13 cellular contexts compared by ENCODE assay signal in the genomic region with DNA sequence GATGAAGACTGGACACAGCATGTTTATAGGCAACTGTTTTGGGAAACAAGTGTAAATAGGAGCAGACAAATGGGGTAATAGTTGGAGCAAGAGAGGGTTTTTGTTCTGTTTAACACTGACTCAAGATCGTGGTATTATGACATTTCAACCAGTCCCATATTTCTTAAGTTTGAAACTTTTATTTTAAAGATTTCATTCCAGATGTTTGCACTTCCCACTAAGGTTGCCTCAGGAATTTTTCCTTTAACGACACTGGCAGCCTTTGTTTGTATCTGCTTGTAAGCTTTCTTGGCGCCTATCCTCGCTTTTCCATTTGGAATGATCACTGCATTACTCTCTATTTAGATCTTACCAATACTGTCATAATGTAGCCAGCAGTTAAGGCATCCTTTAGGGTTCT.
DNase-seq lines count a peak whose midpoint lies in the region; ATAC-seq and TF ChIP-seq lines count a peak whose summit lies in the region.
"Had no signal": no experiment of that assay in that cellular context is flagged by ENCODE, and none has a peak within 500 bp of the region (broad histone marks: within the 10 kb centered on the region; RNA-seq: fewer than 3 reads in every experiment).

No MANE protein-coding gene starts in this region.

- peak; percentile 24 for DNase-seq in GM04504 (ENCODE audit: low read depth)
- no peak for DNase-seq in SK-N-MC (ENCODE audit: low read depth, low spot score)
- peak; percentile 80 for DNase-seq in fibroblast of gingiva (ENCODE audit: low read depth)
- peak; percentile 56 for DNase-seq in foreskin melanocyte
- DNase-seq in NCI-H510A treated with DMSO at 0.1 percent for 48 hours (lab: John Stamatoyannopoulos, UW) = no peak
- DNase-seq in cortex of kidney (lab: John Stamatoyannopoulos, UW) = no peak
- no peak for DNase-seq in stimulated activated CD8-positive, alpha-beta memory T cell treated with anti-CD3 and anti-CD28 coated beads, Interleukin-4, amount 100 ng/mL, for 48 hours
- DNase-seq: DMS53, GOT3, H9 had no signal

- H3K27ac ChIP-seq in SK-N-MC = peak overlapping the region; percentile 37; the same call in 1 of the 2 replicates
- H3K27ac ChIP-seq: A549, BLaER1 had no signal

- peaks cover 9% of the 10 kb centered on the region; the same call in 1 of the 2 replicates for H3K9me3 ChIP-seq in SK-N-MC (ENCODE audit: low read depth, low read length)

- ATAC-seq in SK-N-SH treated with all-trans-retinoic acid at 6 μM for 48 hours = no peak
- ATAC-seq: A549 had no signal

- no peak overlapping the region for H3K4me3 ChIP-seq in SK-N-MC
- H3K4me3 ChIP-seq: A549, BLaER1 had no signal

- H3K9ac ChIP-seq in SK-N-MC (ENCODE audit: insufficient read length) = no peak overlapping the region
- H3K9ac ChIP-seq: BLaER1 had no signal

- H3K36me3 ChIP-seq in SK-N-MC (ENCODE audit: insufficient read depth, low read length) = peaks cover 28% of the 10 kb centered on the region

TF ChIP-seq in SK-N-SH treated with all-trans-retinoic acid at 6 μM for 48 hours, 23 proteins besides CTCF, POLR2A, EP300 and RAD21:
- TF ChIP-seq ZFP3 (CRISPR knock-in tag; IDR thresholded peaks at IDR 0.05) (no peak), ZC3H10 (CRISPR knock-in tag; IDR thresholded peaks at IDR 0.05) (no peak), RARB (CRISPR knock-in tag; IDR thresholded peaks at IDR 0.05) (no peak), SNAI2 (CRISPR knock-in tag; IDR thresholded peaks at IDR 0.05) (no peak), ZNF70 (CRISPR knock-in tag; IDR thresholded peaks at IDR 0.05) (no peak), ZNF565 (CRISPR knock-in tag; conservative IDR thresholded peaks at IDR 0.05; ENCODE audit: low read depth) (no peak), BACH2 (CRISPR knock-in tag; IDR thresholded peaks at IDR 0.05; ENCODE audit: borderline replicate concordance) (no peak), TOX (CRISPR knock-in tag; IDR thresholded peaks at IDR 0.05; ENCODE audit: borderline replicate concordance) (no peak), OSR1 (CRISPR knock-in tag; IDR thresholded peaks at IDR 0.05) (no peak)
- TF ChIP-seq, protein P1, sequence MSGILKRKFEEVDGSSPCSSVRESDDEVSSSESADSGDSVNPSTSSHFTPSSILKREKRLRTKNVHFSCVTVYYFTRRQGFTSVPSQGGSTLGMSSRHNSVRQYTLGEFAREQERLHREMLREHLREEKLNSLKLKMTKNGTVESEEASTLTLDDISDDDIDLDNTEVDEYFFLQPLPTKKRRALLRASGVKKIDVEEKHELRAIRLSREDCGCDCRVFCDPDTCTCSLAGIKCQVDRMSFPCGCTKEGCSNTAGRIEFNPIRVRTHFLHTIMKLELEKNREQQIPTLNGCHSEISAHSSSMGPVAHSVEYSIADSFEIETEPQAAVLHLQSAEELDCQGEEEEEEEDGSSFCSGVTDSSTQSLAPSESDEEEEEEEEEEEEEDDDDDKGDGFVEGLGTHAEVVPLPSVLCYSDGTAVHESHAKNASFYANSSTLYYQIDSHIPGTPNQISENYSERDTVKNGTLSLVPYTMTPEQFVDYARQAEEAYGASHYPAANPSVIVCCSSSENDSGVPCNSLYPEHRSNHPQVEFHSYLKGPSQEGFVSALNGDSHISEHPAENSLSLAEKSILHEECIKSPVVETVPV (CRISPR knock-in tag; IDR thresholded peaks at IDR 0.05) = no peak
- TF ChIP-seq, protein P2, sequence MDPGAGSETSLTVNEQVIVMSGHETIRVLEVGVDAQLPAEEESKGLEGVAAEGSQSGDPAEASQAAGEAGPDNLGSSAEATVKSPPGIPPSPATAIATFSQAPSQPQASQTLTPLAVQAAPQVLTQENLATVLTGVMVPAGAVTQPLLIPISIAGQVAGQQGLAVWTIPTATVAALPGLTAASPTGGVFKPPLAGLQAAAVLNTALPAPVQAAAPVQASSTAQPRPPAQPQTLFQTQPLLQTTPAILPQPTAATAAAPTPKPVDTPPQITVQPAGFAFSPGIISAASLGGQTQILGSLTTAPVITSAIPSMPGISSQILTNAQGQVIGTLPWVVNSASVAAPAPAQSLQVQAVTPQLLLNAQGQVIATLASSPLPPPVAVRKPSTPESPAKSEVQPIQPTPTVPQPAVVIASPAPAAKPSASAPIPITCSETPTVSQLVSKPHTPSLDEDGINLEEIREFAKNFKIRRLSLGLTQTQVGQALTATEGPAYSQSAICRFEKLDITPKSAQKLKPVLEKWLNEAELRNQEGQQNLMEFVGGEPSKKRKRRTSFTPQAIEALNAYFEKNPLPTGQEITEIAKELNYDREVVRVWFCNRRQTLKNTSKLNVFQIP (CRISPR knock-in tag; IDR thresholded peaks at IDR 0.05; ENCODE audit: borderline replicate concordance, low read depth) = no peak
- TF ChIP-seq, protein P3, sequence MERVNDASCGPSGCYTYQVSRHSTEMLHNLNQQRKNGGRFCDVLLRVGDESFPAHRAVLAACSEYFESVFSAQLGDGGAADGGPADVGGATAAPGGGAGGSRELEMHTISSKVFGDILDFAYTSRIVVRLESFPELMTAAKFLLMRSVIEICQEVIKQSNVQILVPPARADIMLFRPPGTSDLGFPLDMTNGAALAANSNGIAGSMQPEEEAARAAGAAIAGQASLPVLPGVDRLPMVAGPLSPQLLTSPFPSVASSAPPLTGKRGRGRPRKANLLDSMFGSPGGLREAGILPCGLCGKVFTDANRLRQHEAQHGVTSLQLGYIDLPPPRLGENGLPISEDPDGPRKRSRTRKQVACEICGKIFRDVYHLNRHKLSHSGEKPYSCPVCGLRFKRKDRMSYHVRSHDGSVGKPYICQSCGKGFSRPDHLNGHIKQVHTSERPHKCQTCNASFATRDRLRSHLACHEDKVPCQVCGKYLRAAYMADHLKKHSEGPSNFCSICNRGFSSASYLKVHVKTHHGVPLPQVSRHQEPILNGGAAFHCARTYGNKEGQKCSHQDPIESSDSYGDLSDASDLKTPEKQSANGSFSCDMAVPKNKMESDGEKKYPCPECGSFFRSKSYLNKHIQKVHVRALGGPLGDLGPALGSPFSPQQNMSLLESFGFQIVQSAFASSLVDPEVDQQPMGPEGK (CRISPR knock-in tag; IDR thresholded peaks at IDR 0.05; ENCODE audit: borderline replicate concordance) = no peak

Comparison
In these comparisons a context has a peak if more than half of its experiments do, and no peak if none do; other contexts are left out.
1. DNase-seq: peak in GM04504 (single experiment), fibroblast of gingiva (single experiment) and foreskin melanocyte (single experiment); none in SK-N-MC (single experiment), NCI-H510A treated with DMSO at 0.1 percent for 48 hours (single experiment), cortex of kidney (single experiment) and stimulated activated CD8-positive, alpha-beta memory T cell treated with anti-CD3 and anti-CD28 coated beads, Interleukin-4, amount 100 ng/mL, for 48 hours (single experiment).